21 cellular contexts compared by ENCODE assay signal in the genomic region with DNA sequence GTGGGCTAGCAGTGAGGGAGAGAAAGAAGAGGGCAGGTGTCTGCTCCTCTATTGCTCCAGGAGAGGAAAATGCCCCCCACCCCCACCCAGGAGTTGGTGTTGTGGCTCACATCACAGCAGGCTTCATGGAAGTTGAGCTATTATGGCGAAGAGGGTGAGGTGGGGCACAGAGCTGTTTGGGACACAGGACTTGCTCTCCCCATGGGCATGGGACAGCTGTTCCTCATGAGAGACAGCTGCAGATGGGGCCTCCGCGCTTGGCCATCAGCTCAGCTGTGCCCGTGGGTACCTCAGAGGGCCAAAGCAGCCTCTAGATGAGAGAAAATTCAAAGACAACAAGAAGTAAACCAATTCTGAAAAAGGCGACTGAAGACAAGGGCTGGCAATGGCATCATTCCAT.
DNase-seq lines count a peak whose midpoint lies in the region; ATAC-seq and TF ChIP-seq lines count a peak whose summit lies in the region.
"Had no signal": no experiment of that assay in that cellular context is flagged by ENCODE, and none has a peak within 500 bp of the region (broad histone marks: within the 10 kb centered on the region; RNA-seq: fewer than 3 reads in every experiment).

No MANE protein-coding gene starts in this region.

- peak overlapping the region; percentile 70 for H3K27ac ChIP-seq in Karpas-422 (ENCODE audit: low read length)
- H3K27ac ChIP-seq: gastroesophageal sphincter, left lung, SK-N-MC, thyroid gland had no signal

- H3K36me3 Mint-ChIP-seq in activated T-cell treated with anti-CD3 and anti-CD28 coated beads, Interleukin-2, amount 50 U/mL, for 24 hours (ENCODE audit: low read depth), result peaks cover 32% of the 10 kb centered on the region
- no peaks in the 10 kb centered on the region for H3K36me3 Mint-ChIP-seq in brain
- peaks cover 47% of the 10 kb centered on the region for H3K36me3 Mint-ChIP-seq in stimulated activated memory B cell treated with anti-CD40 and anti-IgM and Interleukin-4, amounts not matched to agents 10 μg/mL and 1 μg/mL and 100 μg/mL, for 72 hours

- H3K9me3 ChIP-seq in Karpas-422 (ENCODE audit: low read length), result no peaks in the 10 kb centered on the region
- H3K9me3 ChIP-seq: gastroesophageal sphincter, left lung, thyroid gland had no signal

- no peaks in the 10 kb centered on the region for H3K27me3 ChIP-seq in Karpas-422 (ENCODE audit: low read length)
- H3K27me3 ChIP-seq: gastroesophageal sphincter, left lung, thyroid gland had no signal

- H3K9me3 Mint-ChIP-seq in activated T-cell treated with anti-CD3 and anti-CD28 coated beads, Interleukin-2, amount 50 U/mL, for 24 hours, result no peaks in the 10 kb centered on the region
- H3K9me3 Mint-ChIP-seq in brain, result no peaks in the 10 kb centered on the region
- H3K9me3 Mint-ChIP-seq in stimulated activated memory B cell treated with anti-CD40 and anti-IgM and Interleukin-4, amounts not matched to agents 10 μg/mL and 1 μg/mL and 100 μg/mL, for 72 hours, result no peaks in the 10 kb centered on the region

- H3K79me2 ChIP-seq in Karpas-422 (ENCODE audit: low read length), result peaks cover 98% of the 10 kb centered on the region

- peak overlapping the region; percentile 11; the same call in 1 of the 2 replicates for H3K4me3 ChIP-seq in Karpas-422 (ENCODE audit: low read length)
- H3K4me3 ChIP-seq: gastroesophageal sphincter, left lung, skin epidermis, thyroid gland had no signal

- peaks cover 89% of the 10 kb centered on the region for H3K4me1 Mint-ChIP-seq in activated T-cell treated with anti-CD3 and anti-CD28 coated beads, Interleukin-2, amount 50 U/mL, for 24 hours (ENCODE audit: low read depth)
- peaks cover 96% of the 10 kb centered on the region for H3K4me1 Mint-ChIP-seq in brain
- H3K4me1 Mint-ChIP-seq in stimulated activated memory B cell treated with anti-CD40 and anti-IgM and Interleukin-4, amounts not matched to agents 10 μg/mL and 1 μg/mL and 100 μg/mL, for 72 hours, result peaks cover 95% of the 10 kb centered on the region

- peaks cover 100% of the 10 kb centered on the region for H3K4me1 ChIP-seq in Karpas-422 (ENCODE audit: low read length)
- H3K4me1 ChIP-seq: left lung had no signal

- peak overlapping the region; percentile 54 for H3K4me2 ChIP-seq in Karpas-422 (ENCODE audit: low read depth, low read length, poor library complexity, severe bottlenecking)

- H3K27me3 Mint-ChIP-seq in activated T-cell treated with anti-CD3 and anti-CD28 coated beads, Interleukin-2, amount 50 U/mL, for 24 hours, result no peaks in the 10 kb centered on the region
- H3K27me3 Mint-ChIP-seq in brain, result no peaks in the 10 kb centered on the region
- H3K27me3 Mint-ChIP-seq in stimulated activated memory B cell treated with anti-CD40 and anti-IgM and Interleukin-4, amounts not matched to agents 10 μg/mL and 1 μg/mL and 100 μg/mL, for 72 hours, result no peaks in the 10 kb centered on the region

- no peak for TF ChIP-seq CTCF in brain (conservative IDR thresholded peaks at IDR 0.05)

- H3K9ac ChIP-seq in Karpas-422 (ENCODE audit: low read length), result peak overlapping the region; percentile 25

- no peak overlapping the region for H3K4me3 Mint-ChIP-seq in activated T-cell treated with anti-CD3 and anti-CD28 coated beads, Interleukin-2, amount 50 U/mL, for 24 hours
- no peak overlapping the region for H3K4me3 Mint-ChIP-seq in brain
- H3K4me3 Mint-ChIP-seq in stimulated activated memory B cell treated with anti-CD40 and anti-IgM and Interleukin-4, amounts not matched to agents 10 μg/mL and 1 μg/mL and 100 μg/mL, for 72 hours, result peak overlapping the region; percentile 36

- no peaks in the 10 kb centered on the region for H3K9me2 ChIP-seq in Karpas-422 (replicated peaks; ENCODE audit: insufficient read depth, low read length)

- no peak for DNase-seq in activated T-cell treated with anti-CD3 and anti-CD28 coated beads, Interleukin-2, amount 50 U/mL, for 24 hours
- DNase-seq in activated T-cell treated with anti-CD3 and anti-CD28 coated beads, Interleukin-2, amount 50 U/mL, for 1 hour, result no peak
- no peak for DNase-seq in Karpas-422
- DNase-seq: activated CD4-positive, alpha-beta T cell treated with anti-CD3 and anti-CD28 coated beads for 1 hour; activated T-cell treated with anti-CD3 and anti-CD28 coated beads for 4 hours; C1 segment of cervical spinal cord; left lung; NCI-H1417; NCI-H748 treated with DMSO at 0.1 percent for 48 hours; stimulated activated CD8-positive, alpha-beta memory T cell treated with anti-CD3 and anti-CD28 coated beads, Interleukin-4, amount 100 ng/mL, for 48 hours; T-helper 9 cell; thyroid gland had no signal

- peaks cover 57% of the 10 kb centered on the region for H4K20me1 ChIP-seq in Karpas-422 (ENCODE audit: insufficient read depth, low read depth, low read length)

- H2AFZ ChIP-seq in Karpas-422 (ENCODE audit: low read length), result no peak overlapping the region

- no peak for ATAC-seq in stimulated activated memory B cell treated with anti-CD40 and anti-IgM and Interleukin-4, amounts not matched to agents 10 μg/mL and 1 μg/mL and 100 μg/mL, for 72 hours
- no peak for ATAC-seq in GM18867 (IDR thresholded peaks at IDR 0.05; ENCODE audit: unreplicated experiment)
- ATAC-seq in HG02610 (IDR thresholded peaks at IDR 0.05; ENCODE audit: unreplicated experiment), result no peak
- ATAC-seq in HG03135 (IDR thresholded peaks at IDR 0.05; ENCODE audit: unreplicated experiment), result no peak
- ATAC-seq: gastroesophageal sphincter, left lung, Panc1 had no signal

- H3K36me3 ChIP-seq in Karpas-422 (ENCODE audit: insufficient read depth, low read length), result no peaks in the 10 kb centered on the region
- H3K36me3 ChIP-seq: gastroesophageal sphincter, left lung, thyroid gland had no signal

- H3K27ac Mint-ChIP-seq in activated T-cell treated with anti-CD3 and anti-CD28 coated beads, Interleukin-2, amount 50 U/mL, for 24 hours, result peak overlapping the region; percentile 64
- H3K27ac Mint-ChIP-seq in brain, result peak overlapping the region in 3 of 5 experiments; percentile 74 to 90 (median 87)
- H3K27ac Mint-ChIP-seq in stimulated activated memory B cell treated with anti-CD40 and anti-IgM and Interleukin-4, amounts not matched to agents 10 μg/mL and 1 μg/mL and 100 μg/mL, for 72 hours, result peak overlapping the region; percentile 75
